24 cellular contexts compared by ENCODE assay signal in genomic region chr11:132640952-132641351, GRCh38.
"Had no signal": no experiment of that assay in that cellular context is flagged by ENCODE, and none has a peak within 500 bp of the region (broad histone marks: within the 10 kb centered on the region; RNA-seq: fewer than 3 reads in every experiment).

No MANE protein-coding gene starts in this region.

- H3K36me3 ChIP-seq: heart left ventricle, neutrophil, pancreas, right atrium auricular region, stomach, suprapubic skin, transverse colon, WERI-Rb-1 had no signal

- H3K27ac ChIP-seq: epithelial cell of prostate, heart left ventricle, neutrophil, pancreas, psoas muscle, right atrium auricular region, stomach, suprapubic skin, transverse colon, WERI-Rb-1 had no signal

- H3K4me3 Mint-ChIP-seq: activated naive CD8-positive, alpha-beta T cell; activated T-cell treated with anti-CD3 and anti-CD28 coated beads, Interleukin-2, amount 50 U/mL, for 24 hours; memory B cell; nephron had no signal

- DNase-seq: activated CD4-positive, alpha-beta T cell treated with anti-CD3 and anti-CD28 coated beads, Interleukin-2, amount 50 U/mL, for 1 hour; activated CD4-positive, CD25-positive, alpha-beta regulatory T cell treated with anti-CD3 and anti-CD28 coated beads, Interleukin-2, amount 50 U/mL, for 72 hours; activated CD8-positive, alpha-beta memory T cell treated with anti-CD3 and anti-CD28 coated beads for 24 hours; activated CD8-positive, alpha-beta memory T cell treated with anti-CD3 and anti-CD28 coated beads, Interleukin-2, amount 50 U/mL, for 4 hours; activated naive CD4-positive, alpha-beta T cell; activated T-cell treated with anti-CD3 and anti-CD28 coated beads, Interleukin-2, amount 50 U/mL, for 24 hours; cortex of kidney; heart left ventricle; left cardiac atrium; pancreas; psoas muscle; stimulated activated CD4-positive, alpha-beta T cell treated with anti-CD3 and anti-CD28 coated beads, Interleukin-12 subunit alpha, Interleukin-12 subunit beta, amount 100 ng/mL, for 4 hours; stimulated activated CD4-positive, alpha-beta T cell treated with anti-CD3 and anti-CD28 coated beads, Interleukin-4, amount 100 ng/mL, for 4 hours; stomach; transverse colon; WERI-Rb-1 had no signal

- H3K4me3 ChIP-seq: heart left ventricle, pancreas, psoas muscle, right atrium auricular region, stomach, suprapubic skin, transverse colon had no signal

- ATAC-seq: heart left ventricle, left cardiac atrium, pancreas, psoas muscle had no signal

- H3K27me3 ChIP-seq: neutrophil, pancreas, right atrium auricular region, stomach, suprapubic skin, transverse colon had no signal

- H3K9me3 Mint-ChIP-seq: activated T-cell treated with anti-CD3 and anti-CD28 coated beads, Interleukin-2, amount 50 U/mL, for 24 hours; nephron had no signal

- H3K9me3 ChIP-seq: heart left ventricle, neutrophil, pancreas, psoas muscle, right atrium auricular region, stomach, suprapubic skin, transverse colon had no signal

- H3K27me3 Mint-ChIP-seq: activated naive CD8-positive, alpha-beta T cell; activated T-cell treated with anti-CD3 and anti-CD28 coated beads, Interleukin-2, amount 50 U/mL, for 24 hours; memory B cell had no signal

- H3K36me3 Mint-ChIP-seq: activated naive CD8-positive, alpha-beta T cell; memory B cell had no signal

- H3K4me1 Mint-ChIP-seq: memory B cell had no signal

- H3K4me1 ChIP-seq: heart left ventricle, pancreas, psoas muscle, right atrium auricular region, stomach, suprapubic skin, transverse colon had no signal

- H3K27ac Mint-ChIP-seq: activated naive CD8-positive, alpha-beta T cell; activated T-cell treated with anti-CD3 and anti-CD28 coated beads, Interleukin-2, amount 50 U/mL, for 24 hours; activated T-helper 2 cell treated with anti-CD3 and anti-CD28 coated beads, Interferon-gamma antibody, Interleukin-2, Interleukin-4, amounts not matched to agents 10 μg/mL and 5 μg/mL and 100 μg/mL, durations not matched to agents 14 hours and 24 hours and 36 hours; memory B cell; nephron had no signal
